ENCODE assay signal across 1 cellular context in the genomic region with DNA sequence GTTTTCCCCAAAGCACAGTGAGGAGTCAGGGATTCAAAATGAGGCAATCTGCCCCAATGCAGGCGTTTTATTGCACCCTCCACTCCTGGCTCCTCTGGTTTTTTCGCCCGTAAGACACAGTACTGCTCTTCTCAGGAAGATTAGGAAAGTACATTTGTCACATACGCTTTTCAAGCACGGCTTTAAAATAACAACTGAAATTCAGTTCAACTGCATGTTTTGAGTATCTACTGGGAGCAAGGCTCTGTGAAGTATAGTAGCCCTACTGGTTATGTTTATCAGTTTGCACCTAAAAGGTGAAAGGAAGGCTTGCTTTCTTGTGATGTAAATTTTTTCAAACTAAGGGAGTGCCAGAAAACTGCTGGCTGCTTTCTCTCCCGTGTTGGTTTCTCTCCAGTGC.
TF ChIP-seq lines count a peak whose summit lies in the region.

No MANE protein-coding gene starts in this region.

TF ChIP-seq in H1, 55 proteins besides CTCF, POLR2A, EP300 and RAD21:
- TF ChIP-seq SP1 (IDR thresholded peaks at IDR 0.05; ENCODE audit: low read depth, low read length) = peak; percentile 59; the same call in 1 of the 2 replicates
- TF ChIP-seq ASH2L (IDR thresholded peaks at IDR 0.05; ENCODE audit: low read length) = peak; percentile 17
- TF ChIP-seq TAF1 (IDR thresholded peaks at IDR 0.05; ENCODE audit: low read depth, low read length) = peak; percentile 20; the same call in 1 of the 2 replicates
- TF ChIP-seq ZNF274 (IDR thresholded peaks at IDR 0.05; ENCODE audit: borderline replicate concordance, extremely low read depth, low read length) = no peak
- TF ChIP-seq SIN3A (conservative IDR thresholded peaks at IDR 0.05 in 1 of 2, IDR thresholded peaks at IDR 0.05 in 1 of 2; ENCODE audit: low read depth in 1 of 2, low read length in 2 of 2) = no peak
- TF ChIP-seq, protein P1, sequence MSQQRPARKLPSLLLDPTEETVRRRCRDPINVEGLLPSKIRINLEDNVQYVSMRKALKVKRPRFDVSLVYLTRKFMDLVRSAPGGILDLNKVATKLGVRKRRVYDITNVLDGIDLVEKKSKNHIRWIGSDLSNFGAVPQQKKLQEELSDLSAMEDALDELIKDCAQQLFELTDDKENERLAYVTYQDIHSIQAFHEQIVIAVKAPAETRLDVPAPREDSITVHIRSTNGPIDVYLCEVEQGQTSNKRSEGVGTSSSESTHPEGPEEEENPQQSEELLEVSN (IDR thresholded peaks at IDR 0.05) = no peak
- TF ChIP-seq CEBPB (IDR thresholded peaks at IDR 0.05; ENCODE audit: low read depth, low read length) = peak; percentile 46; the same call in 1 of the 2 replicates
- TF ChIP-seq POLR2AphosphoS5 (IDR thresholded peaks at IDR 0.05; ENCODE audit: low read depth, low read length) = peak; percentile 22; the same call in 1 of the 2 replicates
- peak; percentile 68 for TF ChIP-seq TBP (IDR thresholded peaks at IDR 0.05; ENCODE audit: low read depth, low read length)
- no peak for TF ChIP-seq TEAD4 (IDR thresholded peaks at IDR 0.05; ENCODE audit: low read depth, low read length)
